ENCODE assay signal across 1 cellular context in the genomic region with DNA sequence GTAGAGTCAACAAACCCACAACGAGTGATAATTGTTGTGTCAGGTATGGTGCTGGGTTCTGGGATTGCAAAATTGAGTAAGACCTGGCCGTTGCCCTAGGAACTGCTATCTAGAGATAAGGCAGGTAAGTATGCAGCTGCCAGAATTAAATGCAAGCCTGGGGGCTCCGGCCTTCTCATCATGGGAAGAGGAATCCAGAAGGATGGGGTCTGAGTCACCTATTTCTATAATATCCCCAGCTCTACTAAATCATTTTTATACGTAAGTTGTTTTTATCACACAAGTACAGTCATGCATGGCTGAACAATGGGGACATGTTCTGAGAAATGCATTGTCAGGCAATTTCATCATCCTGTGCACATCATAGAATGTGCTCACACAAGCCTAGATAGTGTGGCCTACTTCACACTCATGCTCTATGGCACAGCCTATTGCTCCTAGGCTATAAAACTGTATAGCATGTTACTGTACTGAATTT.
TF ChIP-seq lines count a peak whose summit lies in the region.

No MANE protein-coding gene starts in this region.

TF ChIP-seq in K562, 482 proteins besides CTCF, POLR2A, EP300 and RAD21:
- TF ChIP-seq, protein P1, sequence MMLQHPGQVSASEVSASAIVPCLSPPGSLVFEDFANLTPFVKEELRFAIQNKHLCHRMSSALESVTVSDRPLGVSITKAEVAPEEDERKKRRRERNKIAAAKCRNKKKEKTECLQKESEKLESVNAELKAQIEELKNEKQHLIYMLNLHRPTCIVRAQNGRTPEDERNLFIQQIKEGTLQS (IDR thresholded peaks at IDR 0.05) = peak; percentile 53; the same call in 1 of the 2 replicates
- TF ChIP-seq, protein P1 (CRISPR knock-in tag; conservative IDR thresholded peaks at IDR 0.05) = no peak
- TF ChIP-seq SOX6 (IDR thresholded peaks at IDR 0.05) (peak; percentile 73), TRIM24 (IDR thresholded peaks at IDR 0.05) (peak in 1 of 2 experiments; percentile 42; a peak in 1 of 4 replicates), ZNF57 (CRISPR knock-in tag; IDR thresholded peaks at IDR 0.05) (no peak), TEAD4 (IDR thresholded peaks at IDR 0.05; ENCODE audit: low read length) (no peak), TEAD4 (CRISPR knock-in tag; IDR thresholded peaks at IDR 0.05; ENCODE audit: borderline replicate concordance) (no peak), L3MBTL2 (IDR thresholded peaks at IDR 0.05) (peak; percentile 64; the same call in 1 of the 2 replicates), ZNF175 (CRISPR knock-in tag; IDR thresholded peaks at IDR 0.05; ENCODE audit: low read depth) (peak; percentile 72; the same call in 1 of the 2 replicates), ZNF584 (CRISPR knock-in tag; IDR thresholded peaks at IDR 0.05; ENCODE audit: low read depth) (peak; percentile 69; the same call in 1 of the 2 replicates), ZNF316 (IDR thresholded peaks at IDR 0.05) (peak; percentile 43; the same call in 1 of the 2 replicates), ZNF165 (CRISPR knock-in tag; IDR thresholded peaks at IDR 0.05; ENCODE audit: borderline replicate concordance) (no peak), MAFG (tag; conservative IDR thresholded peaks at IDR 0.05) (0 out of 2 replicates have a peak, but pooled peaks have one; percentile 41), FOSL1 (tag; conservative IDR thresholded peaks at IDR 0.05) (0 out of 2 replicates have a peak, but pooled peaks have one; percentile 14), SETDB1 (IDR thresholded peaks at IDR 0.05; ENCODE audit: low read length) (no peak), ZNF41 (CRISPR knock-in tag; conservative IDR thresholded peaks at IDR 0.05) (no peak), RFX1 (IDR thresholded peaks at IDR 0.05) (peak; percentile 32; the same call in 1 of the 2 replicates), HNRNPK (IDR thresholded peaks at IDR 0.05; ENCODE audit: low read depth, low read length, poor library complexity, severe bottlenecking) (no peak), ZC3H8 (IDR thresholded peaks at IDR 0.05) (no peak), C11orf30 (IDR thresholded peaks at IDR 0.05; ENCODE audit: low read depth) (peak; percentile 43; the same call in 1 of the 2 replicates), FIP1L1 (IDR thresholded peaks at IDR 0.05; ENCODE audit: low read depth, low read length, poor library complexity, severe bottlenecking) (no peak), PPARD (CRISPR knock-in tag; IDR thresholded peaks at IDR 0.05) (no peak), BDP1 (IDR thresholded peaks at IDR 0.05; ENCODE audit: insufficient read depth, insufficient read length) (no peak), CHD2 (IDR thresholded peaks at IDR 0.05; ENCODE audit: low read depth, low read length) (no peak), ZEB2 (IDR thresholded peaks at IDR 0.05) (0 out of 2 replicates have a peak, but pooled peaks have one; percentile 30), ZSCAN32 (CRISPR knock-in tag; IDR thresholded peaks at IDR 0.05) (no peak), ZNF695 (CRISPR knock-in tag; IDR thresholded peaks at IDR 0.05) (no peak), CEBPB (tag; IDR thresholded peaks at IDR 0.05) (peak; percentile 17; the same call in 1 of the 2 replicates), ZNF77 (CRISPR knock-in tag; IDR thresholded peaks at IDR 0.05) (no peak), CEBPG (CRISPR knock-in tag; IDR thresholded peaks at IDR 0.05) (no peak), CEBPG (tag; conservative IDR thresholded peaks at IDR 0.05 in 1 of 2, IDR thresholded peaks at IDR 0.05 in 1 of 2) (peak in 1 of 2 experiments; percentile 87; a peak in 2 of 4 replicates)
- TF ChIP-seq, protein P2, sequence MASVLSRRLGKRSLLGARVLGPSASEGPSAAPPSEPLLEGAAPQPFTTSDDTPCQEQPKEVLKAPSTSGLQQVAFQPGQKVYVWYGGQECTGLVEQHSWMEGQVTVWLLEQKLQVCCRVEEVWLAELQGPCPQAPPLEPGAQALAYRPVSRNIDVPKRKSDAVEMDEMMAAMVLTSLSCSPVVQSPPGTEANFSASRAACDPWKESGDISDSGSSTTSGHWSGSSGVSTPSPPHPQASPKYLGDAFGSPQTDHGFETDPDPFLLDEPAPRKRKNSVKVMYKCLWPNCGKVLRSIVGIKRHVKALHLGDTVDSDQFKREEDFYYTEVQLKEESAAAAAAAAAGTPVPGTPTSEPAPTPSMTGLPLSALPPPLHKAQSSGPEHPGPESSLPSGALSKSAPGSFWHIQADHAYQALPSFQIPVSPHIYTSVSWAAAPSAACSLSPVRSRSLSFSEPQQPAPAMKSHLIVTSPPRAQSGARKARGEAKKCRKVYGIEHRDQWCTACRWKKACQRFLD (CRISPR knock-in tag; IDR thresholded peaks at IDR 0.05) = peak; percentile 43; the same call in 1 of the 2 replicates
- TF ChIP-seq, protein P3, sequence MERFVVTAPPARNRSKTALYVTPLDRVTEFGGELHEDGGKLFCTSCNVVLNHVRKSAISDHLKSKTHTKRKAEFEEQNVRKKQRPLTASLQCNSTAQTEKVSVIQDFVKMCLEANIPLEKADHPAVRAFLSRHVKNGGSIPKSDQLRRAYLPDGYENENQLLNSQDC (CRISPR knock-in tag; IDR thresholded peaks at IDR 0.05) = no peak
- TF ChIP-seq, protein P4, sequence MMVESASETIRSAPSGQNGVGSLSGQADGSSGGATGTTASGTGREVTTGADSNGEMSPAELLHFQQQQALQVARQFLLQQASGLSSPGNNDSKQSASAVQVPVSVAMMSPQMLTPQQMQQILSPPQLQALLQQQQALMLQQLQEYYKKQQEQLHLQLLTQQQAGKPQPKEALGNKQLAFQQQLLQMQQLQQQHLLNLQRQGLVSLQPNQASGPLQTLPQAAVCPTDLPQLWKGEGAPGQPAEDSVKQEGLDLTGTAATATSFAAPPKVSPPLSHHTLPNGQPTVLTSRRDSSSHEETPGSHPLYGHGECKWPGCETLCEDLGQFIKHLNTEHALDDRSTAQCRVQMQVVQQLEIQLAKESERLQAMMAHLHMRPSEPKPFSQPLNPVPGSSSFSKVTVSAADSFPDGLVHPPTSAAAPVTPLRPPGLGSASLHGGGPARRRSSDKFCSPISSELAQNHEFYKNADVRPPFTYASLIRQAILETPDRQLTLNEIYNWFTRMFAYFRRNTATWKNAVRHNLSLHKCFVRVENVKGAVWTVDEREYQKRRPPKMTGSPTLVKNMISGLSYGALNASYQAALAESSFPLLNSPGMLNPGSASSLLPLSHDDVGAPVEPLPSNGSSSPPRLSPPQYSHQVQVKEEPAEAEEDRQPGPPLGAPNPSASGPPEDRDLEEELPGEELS (CRISPR knock-in tag; IDR thresholded peaks at IDR 0.05; ENCODE audit: borderline replicate concordance) = no peak
TF ChIP-seq in K562: peak in this region for 15.
